Comparison of ENCODE assay signal across 1 cellular context in genomic region chr2:180146541-180146940, GRCh38.
TF ChIP-seq lines count a peak whose summit lies in the region.

No MANE protein-coding gene starts in this region.

TF ChIP-seq in WTC11, 78 proteins besides CTCF, POLR2A, EP300 and RAD21 (continued from another document):
- TF ChIP-seq ZMAT4 (CRISPR knock-in tag; IDR thresholded peaks at IDR 0.05) (no peak), ZNF423 (CRISPR knock-in tag; IDR thresholded peaks at IDR 0.05) (no peak), ATF2 (CRISPR knock-in tag; IDR thresholded peaks at IDR 0.05; ENCODE audit: borderline replicate concordance, low read depth) (no peak), ZNF121 (CRISPR knock-in tag; IDR thresholded peaks at IDR 0.05) (no peak), MAX (CRISPR knock-in tag; IDR thresholded peaks at IDR 0.05) (no peak), CREM (CRISPR knock-in tag; IDR thresholded peaks at IDR 0.05) (no peak), SMAD3 (CRISPR knock-in tag; IDR thresholded peaks at IDR 0.05; ENCODE audit: borderline replicate concordance) (no peak), SOX15 (CRISPR knock-in tag; IDR thresholded peaks at IDR 0.05) (no peak), E2F5 (CRISPR knock-in tag; IDR thresholded peaks at IDR 0.05) (no peak), E2F1 (CRISPR knock-in tag; IDR thresholded peaks at IDR 0.05) (no peak)
TF ChIP-seq in WTC11: peak in this region for 0.
